In genomic region chr3:83523470-83524073, GRCh38 we compare ENCODE assay signal across 8 cellular contexts.
DNase-seq lines count a peak whose midpoint lies in the region; ATAC-seq, FAIRE-seq and TF ChIP-seq lines count a peak whose summit lies in the region.

No MANE protein-coding gene starts in this region.

- no peak overlapping the region for H3K27ac Mint-ChIP-seq in nephron progenitor cell
- no peak overlapping the region for H3K27ac Mint-ChIP-seq in activated T-helper 2 cell treated with anti-CD3 and anti-CD28 coated beads, Interferon-gamma antibody, Interleukin-2, Interleukin-4, amounts not matched to agents 10 μg/mL and 5 μg/mL and 100 μg/mL, durations not matched to agents 14 hours and 24 hours and 36 hours

- H4K20me1 ChIP-seq in OCI-LY1 (ENCODE audit: insufficient read depth, low read length), result no peaks in the 10 kb centered on the region

- no peaks in the 10 kb centered on the region for H3K9me3 ChIP-seq in OCI-LY1 (ENCODE audit: low read length)
- no peaks in the 10 kb centered on the region for H3K9me3 ChIP-seq in small intestine (ENCODE audit: control insufficient read depth, low read depth)

- TF ChIP-seq CTCF in OCI-LY1 (IDR thresholded peaks at IDR 0.05; ENCODE audit: low read length) (peak; percentile 82), nephron progenitor cell (IDR thresholded peaks at IDR 0.05) (peak; percentile 76)

- H3K9me3 Mint-ChIP-seq in nephron progenitor cell, result no peaks in the 10 kb centered on the region
- peaks cover 3% of the 10 kb centered on the region for H3K9me3 Mint-ChIP-seq in activated T-helper 2 cell treated with anti-CD3 and anti-CD28 coated beads, Interferon-gamma antibody, Interleukin-2, Interleukin-4, amounts not matched to agents 10 μg/mL and 5 μg/mL and 100 μg/mL, durations not matched to agents 14 hours and 24 hours and 36 hours

- H3K4me1 ChIP-seq in OCI-LY1 (ENCODE audit: insufficient read depth, low read length, severe bottlenecking) (peaks cover 29% of the 10 kb centered on the region), small intestine (ENCODE audit: control insufficient read depth in 2 of 2, insufficient read depth in 1 of 2, low read depth in 1 of 2, low read length in 1 of 2) (no peaks in the 10 kb centered on the region)

- DNase-seq in ELF-1 (ENCODE audit: low read depth, low spot score) (peak; percentile 67), HTR-8/SVneo (ENCODE audit: insufficient read length, low spot score) (peak; percentile 21), epidermal melanocyte (ENCODE audit: insufficient read length, low spot score) (peak; percentile 18), nephron progenitor cell (peak; percentile 60), small intestine (no peak)
- DNase-seq in activated T-helper 2 cell treated with anti-CD3 and anti-CD28 coated beads, Interferon-gamma antibody, Interleukin-2, Interleukin-4, amounts not matched to agents 10 μg/mL and 5 μg/mL and 100 μg/mL, durations not matched to agents 14 hours and 24 hours and 36 hours (ENCODE audit: low spot score), result no peak

- H2AFZ ChIP-seq in OCI-LY1 (ENCODE audit: low read length), result peak overlapping the region; percentile 66; the same call in 1 of the 2 replicates

- peaks cover 4% of the 10 kb centered on the region for H3K4me1 Mint-ChIP-seq in nephron progenitor cell
- H3K4me1 Mint-ChIP-seq in activated T-helper 2 cell treated with anti-CD3 and anti-CD28 coated beads, Interferon-gamma antibody, Interleukin-2, Interleukin-4, amounts not matched to agents 10 μg/mL and 5 μg/mL and 100 μg/mL, durations not matched to agents 14 hours and 24 hours and 36 hours (ENCODE audit: low read depth), result no peaks in the 10 kb centered on the region

- H3K36me3 Mint-ChIP-seq in nephron progenitor cell (ENCODE audit: low read depth), result no peaks in the 10 kb centered on the region
- no peaks in the 10 kb centered on the region for H3K36me3 Mint-ChIP-seq in activated T-helper 2 cell treated with anti-CD3 and anti-CD28 coated beads, Interferon-gamma antibody, Interleukin-2, Interleukin-4, amounts not matched to agents 10 μg/mL and 5 μg/mL and 100 μg/mL, durations not matched to agents 14 hours and 24 hours and 36 hours (ENCODE audit: low read depth)

- no peaks in the 10 kb centered on the region for H3F3A ChIP-seq in OCI-LY1 (ENCODE audit: insufficient read depth, low read length)

- H3K27me3 ChIP-seq in OCI-LY1 (ENCODE audit: insufficient read depth, low read length) (no peaks in the 10 kb centered on the region), small intestine (ENCODE audit: control insufficient read depth in 2 of 2, insufficient read depth in 2 of 2, low read length in 2 of 2) (no peaks in the 10 kb centered on the region)

- no peaks in the 10 kb centered on the region for H3K79me2 ChIP-seq in OCI-LY1 (ENCODE audit: insufficient read depth, low read length)

- no peaks in the 10 kb centered on the region for H3K27me3 Mint-ChIP-seq in nephron progenitor cell (ENCODE audit: low read depth, poor library complexity)
- H3K27me3 Mint-ChIP-seq in activated T-helper 2 cell treated with anti-CD3 and anti-CD28 coated beads, Interferon-gamma antibody, Interleukin-2, Interleukin-4, amounts not matched to agents 10 μg/mL and 5 μg/mL and 100 μg/mL, durations not matched to agents 14 hours and 24 hours and 36 hours (ENCODE audit: low read depth), result no peaks in the 10 kb centered on the region

- H3K4me3 ChIP-seq in OCI-LY1 (ENCODE audit: low read depth, low read length, poor library complexity, severe bottlenecking) (no peak overlapping the region), small intestine (ENCODE audit: low read depth in 1 of 2, low read length in 2 of 2) (no peak overlapping the region)

- H3K9ac ChIP-seq in OCI-LY1 (ENCODE audit: low read length), result no peak overlapping the region

- no peaks in the 10 kb centered on the region for H3K36me3 ChIP-seq in OCI-LY1 (ENCODE audit: insufficient read depth, low read length)
- no peaks in the 10 kb centered on the region for H3K36me3 ChIP-seq in small intestine (ENCODE audit: control insufficient read depth in 2 of 2, insufficient read depth in 2 of 2, low read length in 2 of 2)

- ATAC-seq in GM21447 (IDR thresholded peaks at IDR 0.05; ENCODE audit: unreplicated experiment), result peak; percentile 57

- H3K9me2 ChIP-seq in OCI-LY1 (ENCODE audit: low read depth, low read length), result no peaks in the 10 kb centered on the region

- peak overlapping the region; percentile 36; the same call in 1 of the 2 replicates for H3K4me2 ChIP-seq in OCI-LY1 (ENCODE audit: low read length)

- H3K4me3 Mint-ChIP-seq in nephron progenitor cell, result no peak overlapping the region
- no peak overlapping the region for H3K4me3 Mint-ChIP-seq in activated T-helper 2 cell treated with anti-CD3 and anti-CD28 coated beads, Interferon-gamma antibody, Interleukin-2, Interleukin-4, amounts not matched to agents 10 μg/mL and 5 μg/mL and 100 μg/mL, durations not matched to agents 14 hours and 24 hours and 36 hours (ENCODE audit: low read depth)

- peak; percentile 93 for FAIRE-seq in HTR-8/SVneo (lab: Jason Lieb, UNC)
- FAIRE-seq in small intestine (lab: Jason Lieb, UNC), result no peak

- WGBS in small intestine, 3 donors, result 9 to 18% (median 10%) methylated on average over 7 of the region's 7 CpGs

- H3K27ac ChIP-seq in OCI-LY1 (ENCODE audit: low read depth, low read length, poor library complexity, severe bottlenecking) (peak overlapping the region; percentile 59), small intestine (ENCODE audit: low read depth in 1 of 2, low read length in 1 of 2) (no peak overlapping the region)

- intact Hi-C loops in activated T-helper 2 cell treated with anti-CD3 and anti-CD28 coated beads, Interferon-gamma antibody, Interleukin-2, Interleukin-4, amounts not matched to agents 10 μg/mL and 5 μg/mL and 100 μg/mL, durations not matched to agents 14 hours and 24 hours and 36 hours (cut with micrococcal nuclease), result no loop called here

Comparison
In these comparisons a context has a peak if more than half of its experiments do, and no peak if none do; other contexts are left out.
1. DNase-seq: peak in ELF-1 (single experiment), HTR-8/SVneo (single experiment), epidermal melanocyte (single experiment) and nephron progenitor cell (single experiment); none in activated T-helper 2 cell treated with anti-CD3 and anti-CD28 coated beads, Interferon-gamma antibody, Interleukin-2, Interleukin-4, amounts not matched to agents 10 μg/mL and 5 μg/mL and 100 μg/mL, durations not matched to agents 14 hours and 24 hours and 36 hours (single experiment) and small intestine (single experiment).